1 cellular context compared by ENCODE assay signal in the genomic region with DNA sequence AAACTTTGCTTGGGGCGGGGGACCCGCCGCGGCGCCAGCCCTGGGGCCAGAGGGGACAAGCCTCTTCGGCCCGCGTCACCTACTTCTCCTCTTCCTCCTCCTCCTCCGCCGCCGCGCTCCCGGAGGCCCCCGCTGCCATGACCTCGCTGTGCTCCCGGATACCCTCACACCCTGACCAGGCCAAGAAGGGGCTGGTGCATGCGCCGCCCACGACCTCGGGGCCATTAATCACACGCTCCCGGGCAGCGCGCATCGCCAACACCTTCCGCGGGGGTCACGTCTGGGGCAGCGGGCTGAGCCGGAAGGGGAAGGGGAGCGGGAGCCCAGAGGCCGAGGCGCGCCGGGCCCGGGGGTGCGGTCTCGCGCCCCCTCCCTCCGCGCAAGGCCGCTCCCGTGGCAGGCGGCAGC.
TF ChIP-seq lines count a peak whose summit lies in the region.

No MANE protein-coding gene starts in this region.

TF ChIP-seq in IMR-90, 13 proteins besides CTCF, POLR2A, EP300 and RAD21 (continued from another document):
- TF ChIP-seq, protein P1, sequence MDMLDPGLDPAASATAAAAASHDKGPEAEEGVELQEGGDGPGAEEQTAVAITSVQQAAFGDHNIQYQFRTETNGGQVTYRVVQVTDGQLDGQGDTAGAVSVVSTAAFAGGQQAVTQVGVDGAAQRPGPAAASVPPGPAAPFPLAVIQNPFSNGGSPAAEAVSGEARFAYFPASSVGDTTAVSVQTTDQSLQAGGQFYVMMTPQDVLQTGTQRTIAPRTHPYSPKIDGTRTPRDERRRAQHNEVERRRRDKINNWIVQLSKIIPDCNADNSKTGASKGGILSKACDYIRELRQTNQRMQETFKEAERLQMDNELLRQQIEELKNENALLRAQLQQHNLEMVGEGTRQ (IDR thresholded peaks at IDR 0.05; ENCODE audit: low read depth, low read length) = no peak
- TF ChIP-seq RCOR1 (IDR thresholded peaks at IDR 0.05; ENCODE audit: insufficient replicate concordance, low read length) (no peak), SMC3 (IDR thresholded peaks at IDR 0.05; ENCODE audit: low read depth, low read length) (no peak), NFE2L2 (IDR thresholded peaks at IDR 0.05; ENCODE audit: low read depth, low read length) (no peak), MXI1 (IDR thresholded peaks at IDR 0.05; ENCODE audit: borderline replicate concordance, low read depth, low read length) (no peak), CEBPB (IDR thresholded peaks at IDR 0.05; ENCODE audit: low read depth, low read length) (no peak)
